Comparison of ENCODE assay signal across 17 cellular contexts in the genomic region with DNA sequence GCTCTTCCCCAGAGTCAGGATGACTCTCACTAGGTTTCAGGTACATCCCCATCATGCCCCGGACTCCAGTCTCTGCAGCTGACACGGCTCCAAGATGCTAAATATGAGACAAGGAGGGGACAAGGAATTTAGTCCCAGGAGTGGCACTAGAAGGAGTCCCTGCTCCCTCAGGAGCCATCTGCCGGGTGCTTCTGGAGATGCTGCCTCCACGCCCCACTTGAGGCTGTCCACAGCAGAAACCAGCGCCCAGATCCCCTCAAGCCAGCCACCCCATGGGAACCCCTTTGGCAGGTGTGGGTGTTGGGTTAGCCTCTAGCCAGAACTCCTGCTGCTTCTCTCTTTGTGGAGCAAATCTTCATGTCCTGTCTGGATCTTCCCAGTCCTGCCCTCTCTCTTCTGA. TPM values are rescaled to one million over a fixed set of nuclear protein-coding genes. Genes with fewer than 3 reads are reported as not detected.
DNase-seq lines count a peak whose midpoint lies in the region; ATAC-seq and TF ChIP-seq lines count a peak whose summit lies in the region.
"Had no signal": no experiment of that assay in that cellular context is flagged by ENCODE, and none has a peak within 500 bp of the region (broad histone marks: within the 10 kb centered on the region; RNA-seq: fewer than 3 reads in every experiment).

No MANE protein-coding gene starts in this region.

- no peaks in the 10 kb centered on the region for H3K9me3 Mint-ChIP-seq in stimulated activated memory B cell treated with anti-CD40 and anti-IgM and Interleukin-4, amounts not matched to agents 10 μg/mL and 1 μg/mL and 100 μg/mL, for 72 hours
- H3K9me3 Mint-ChIP-seq: CD4-positive, alpha-beta T cell had no signal

- DNase-seq in Karpas-422 (no peak), hepatocyte (ENCODE audit: low spot score) (no peak), OCI-M2 (lab: John Stamatoyannopoulos, UW; ENCODE audit: unreplicated experiment) (no peak), AG08396 (ENCODE audit: low spot score) (no peak)
- DNase-seq in activated T-cell treated with anti-CD3 and anti-CD28 coated beads, Interleukin-2, amount 50 U/mL, for 48 hours: no peak
- DNase-seq: CD4-positive, alpha-beta T cell; DMS79; MM.1S; NCI-H187 treated with DMSO at 0.1 percent for 48 hours; NCI-H2171; NCI-H774; SIG-M5 had no signal

- H3K9me3 ChIP-seq in BLaER1: no peaks in the 10 kb centered on the region
- no peaks in the 10 kb centered on the region for H3K9me3 ChIP-seq in Karpas-422 (ENCODE audit: low read length)
- no peaks in the 10 kb centered on the region for H3K9me3 ChIP-seq in hepatocyte (ENCODE audit: low read depth)

- H3K27ac ChIP-seq in BLaER1 (0 out of 2 replicates have a peak overlapping the region, but pooled peaks have one; percentile 52), Karpas-422 (ENCODE audit: low read length) (peak overlapping the region; percentile 40), hepatocyte (peak overlapping the region; percentile 93)

- H2AFZ ChIP-seq in Karpas-422 (ENCODE audit: low read length) (no peak overlapping the region), hepatocyte (no peak overlapping the region)

- 96% methylated on average over 5 of the region's 5 CpGs for WGBS in hepatocyte (ENCODE audit: low lambda C conversion rate, missing lambda C conversion rate)

- H3K36me3 ChIP-seq in BLaER1: peaks cover 97% of the 10 kb centered on the region
- H3K36me3 ChIP-seq in Karpas-422 (ENCODE audit: insufficient read depth, low read length): peaks cover 53% of the 10 kb centered on the region
- H3K36me3 ChIP-seq in hepatocyte (replicated peaks; ENCODE audit: insufficient read depth, low read depth): no peaks in the 10 kb centered on the region

- H3K4me2 ChIP-seq in BLaER1 (peak overlapping the region; percentile 67), Karpas-422 (ENCODE audit: low read depth, low read length, poor library complexity, severe bottlenecking) (peak overlapping the region; percentile 12), hepatocyte (no peak overlapping the region)

- peaks cover 95% of the 10 kb centered on the region for H3K4me1 Mint-ChIP-seq in stimulated activated memory B cell treated with anti-CD40 and anti-IgM and Interleukin-4, amounts not matched to agents 10 μg/mL and 1 μg/mL and 100 μg/mL, for 72 hours

- H3K27me3 Mint-ChIP-seq in stimulated activated memory B cell treated with anti-CD40 and anti-IgM and Interleukin-4, amounts not matched to agents 10 μg/mL and 1 μg/mL and 100 μg/mL, for 72 hours: no peaks in the 10 kb centered on the region

- H3K27me3 ChIP-seq in BLaER1 (no peaks in the 10 kb centered on the region), Karpas-422 (ENCODE audit: low read length) (no peaks in the 10 kb centered on the region), hepatocyte (no peaks in the 10 kb centered on the region)

- peaks cover 57% of the 10 kb centered on the region for H3K36me3 Mint-ChIP-seq in stimulated activated memory B cell treated with anti-CD40 and anti-IgM and Interleukin-4, amounts not matched to agents 10 μg/mL and 1 μg/mL and 100 μg/mL, for 72 hours

- H3K9ac ChIP-seq in BLaER1 (no peak overlapping the region), Karpas-422 (ENCODE audit: low read length) (no peak overlapping the region)

- H3K4me3 ChIP-seq in BLaER1: no peak overlapping the region
- H3K4me3 ChIP-seq in Karpas-422 (ENCODE audit: low read length): no peak overlapping the region
- H3K4me3 ChIP-seq in hepatocyte: no peak overlapping the region

- H3K4me1 ChIP-seq in BLaER1 (peaks cover 100% of the 10 kb centered on the region), Karpas-422 (ENCODE audit: low read length) (peaks cover 94% of the 10 kb centered on the region), hepatocyte (ENCODE audit: insufficient read depth) (peaks cover 57% of the 10 kb centered on the region)

- H3K9me2 ChIP-seq in Karpas-422 (replicated peaks; ENCODE audit: insufficient read depth, low read length): no peaks in the 10 kb centered on the region
- H3K9me2 ChIP-seq in hepatocyte (replicated peaks; ENCODE audit: insufficient read depth): no peaks in the 10 kb centered on the region

- H3K4me3 Mint-ChIP-seq in stimulated activated memory B cell treated with anti-CD40 and anti-IgM and Interleukin-4, amounts not matched to agents 10 μg/mL and 1 μg/mL and 100 μg/mL, for 72 hours: peak overlapping the region; percentile 5
- H3K4me3 Mint-ChIP-seq: CD4-positive, alpha-beta T cell had no signal

- peak overlapping the region; percentile 88 for H3K27ac Mint-ChIP-seq in stimulated activated memory B cell treated with anti-CD40 and anti-IgM and Interleukin-4, amounts not matched to agents 10 μg/mL and 1 μg/mL and 100 μg/mL, for 72 hours
- H3K27ac Mint-ChIP-seq: CD4-positive, alpha-beta T cell had no signal

- H4K20me1 ChIP-seq in BLaER1 (peaks cover 100% of the 10 kb centered on the region), Karpas-422 (ENCODE audit: insufficient read depth, low read depth, low read length) (peaks cover 21% of the 10 kb centered on the region), hepatocyte (ENCODE audit: insufficient read depth, poor library complexity, severe bottlenecking) (peaks cover under 1% of the 10 kb centered on the region)

- H3K79me2 ChIP-seq in Karpas-422 (ENCODE audit: low read length) (peaks cover 100% of the 10 kb centered on the region), hepatocyte (peaks cover 94% of the 10 kb centered on the region)

- ATAC-seq in stimulated activated memory B cell treated with anti-CD40 and anti-IgM and Interleukin-4, amounts not matched to agents 10 μg/mL and 1 μg/mL and 100 μg/mL, for 72 hours: no peak
- ATAC-seq in HG02885 (IDR thresholded peaks at IDR 0.05; ENCODE audit: poor library complexity, unreplicated experiment): no peak

- TF ChIP-seq CTCF in hepatocyte (IDR thresholded peaks at IDR 0.05; ENCODE audit: poor library complexity): no peak

RNA-seq across cellular contexts. Expression of a gene that starts 40.3 kb away (rescaled TPM):
- 159 and 190 TPM in 2 replicates for total RNA-seq in Karpas-422 (2014; rRNA removed; shearing (Covaris generic); ENCODE audit: low replicate concordance)
- total RNA-seq in hepatocyte: 11.6 and 14.4 TPM in 2 replicates
- polyA plus RNA-seq in hepatocyte: 18.4 and 22.6 TPM in 2 replicates
- total RNA-seq: A172, HepG2 had no signal
- polyA plus RNA-seq: HepG2 had no signal

Comparison
In these comparisons a context has a peak if more than half of its experiments do, and no peak if none do; other contexts are left out.
1. H3K27ac ChIP-seq: peak in every context shown above with its lines; median percentile 93 in hepatocyte; 52 in BLaER1; 40 in Karpas-422.
2. RNA of a gene that starts 40.3 kb away (total RNA-seq): 159 to 190 TPM in Karpas-422; 11.6 to 14.4 TPM in hepatocyte; every median in the first group is over 10 times any median in the second.